Comparison of ENCODE assay signal across 8 cellular contexts in the genomic region with DNA sequence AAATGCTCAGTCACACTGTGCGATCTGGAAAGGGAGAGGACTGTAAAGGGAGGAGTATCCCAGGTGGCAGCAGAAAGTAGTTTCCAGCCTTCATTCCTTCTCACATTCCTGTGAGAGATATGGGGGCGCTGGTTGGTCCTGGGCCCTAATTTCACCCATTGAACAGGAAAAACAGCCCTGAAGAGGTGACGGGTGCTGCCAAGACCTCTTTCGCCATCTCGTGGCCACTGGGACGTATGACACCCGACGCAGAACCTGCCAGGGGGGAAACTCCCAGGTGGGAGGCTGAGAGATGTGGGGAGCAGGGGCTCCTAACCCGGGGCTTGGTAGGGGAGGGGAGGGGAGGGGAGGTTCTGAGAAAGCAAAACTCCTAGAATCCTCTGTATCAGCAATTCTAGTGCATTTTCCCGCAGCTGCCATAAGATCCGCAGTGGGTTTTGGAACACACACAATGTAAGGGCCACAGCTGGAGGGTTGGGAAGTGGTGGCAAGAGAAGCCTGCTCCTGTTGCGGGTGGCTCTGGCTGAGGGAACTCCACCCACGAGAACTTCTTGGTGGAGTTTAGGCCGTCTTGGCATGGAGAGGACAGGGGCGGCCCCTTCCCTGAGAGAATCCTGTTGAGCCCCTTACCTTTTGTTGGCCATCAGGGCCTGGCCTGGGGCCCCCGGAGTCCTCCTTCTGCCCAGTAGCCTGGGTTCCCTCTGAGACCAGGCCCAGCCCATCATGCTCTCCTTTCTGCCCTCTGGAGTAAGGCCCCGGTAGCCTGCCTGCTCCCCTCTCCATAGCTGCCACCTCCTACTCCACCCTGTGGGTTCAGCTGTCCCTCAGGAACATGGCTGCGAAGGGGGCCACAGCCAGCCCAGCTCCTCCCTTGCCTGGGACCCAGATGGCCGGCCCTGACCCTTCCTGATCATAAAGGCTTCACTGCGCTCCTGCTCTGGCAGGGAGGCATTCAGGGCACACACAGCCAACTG.
A peak's percentile ranks its signal among the peaks of the same experiment; 100 is the strongest.
DNase-seq lines count a peak whose midpoint lies in the region; ATAC-seq, FAIRE-seq and TF ChIP-seq lines count a peak whose summit lies in the region.

No MANE protein-coding gene starts in this region.

- H4K20me1 ChIP-seq in DND-41 (ENCODE audit: insufficient read depth, low read length), result no peaks in the 10 kb centered on the region
- H4K20me1 ChIP-seq in SU-DHL-6 (ENCODE audit: low read depth, low read length), result no peaks in the 10 kb centered on the region
- H4K20me1 ChIP-seq in GM12878 (ENCODE audit: control insufficient read depth, insufficient read depth), result no peaks in the 10 kb centered on the region

- H3K4me3 ChIP-seq in DND-41 (ENCODE audit: low read depth in 1 of 2, low read length in 2 of 2) (no peak overlapping the region), SU-DHL-6 (ENCODE audit: insufficient read depth, low read length, poor library complexity, severe bottlenecking) (no peak overlapping the region), GM12878 (no peak overlapping the region), liver (ENCODE audit: low read depth in 1 of 3, low read length in 3 of 3) (no peak overlapping the region)

- in situ Hi-C loops in GM12878 (cut with MboI), result no loop called here

- SMC1A ChIA-PET in GM12878 (lab: Charles Lee; ENCODE audit: uncharacterized antibody, unreplicated experiment), result interaction anchor here (1.2 kb wide), 1 partner anchor 13 kb away, joined by 3 read pairs; no protein-coding TSS in a partner anchor

- no peak for TF ChIP-seq EP300 in GM12878 (IDR thresholded peaks at IDR 0.05; ENCODE audit: borderline replicate concordance in 1 of 2, control insufficient read depth in 1 of 2, low read depth in 2 of 2, low read length in 2 of 2)

- CTCF ChIA-PET in GM12878 (lab: Yijun Ruan, JAX), result interaction anchor here (0.9 to 2.9 kb wide), 10 partner anchors 10 to 701 kb away, joined by 3 to 13 read pairs (median 4); no protein-coding TSS in a partner anchor

- TF ChIP-seq POLR2A in GM12878 (IDR thresholded peaks at IDR 0.05; ENCODE audit: low read depth, low read length), result no peak

- intact Hi-C loops in GM12878 (cut with micrococcal nuclease; ENCODE audit: unreplicated experiment), result loop anchor here (1.0 kb wide), 1 partner anchor 702 kb away; no protein-coding TSS in a partner anchor

- H3K27ac ChIP-seq in DND-41 (ENCODE audit: low read length), result no peak overlapping the region
- no peak overlapping the region for H3K27ac ChIP-seq in SU-DHL-6 (ENCODE audit: low read depth, low read length)
- H3K27ac ChIP-seq in GM12878 (ENCODE audit: control insufficient read depth, insufficient read depth), result no peak overlapping the region
- H3K27ac ChIP-seq in liver (ENCODE audit: low read depth in 1 of 2, low read length in 2 of 2), result no peak overlapping the region

- H3K79me2 ChIP-seq in DND-41 (ENCODE audit: insufficient read depth, low read length), result no peaks in the 10 kb centered on the region
- no peaks in the 10 kb centered on the region for H3K79me2 ChIP-seq in SU-DHL-6 (ENCODE audit: insufficient read depth, low read length)
- H3K79me2 ChIP-seq in GM12878 (ENCODE audit: control insufficient read depth, insufficient read depth, low read length), result no peaks in the 10 kb centered on the region

- H3K4me2 ChIP-seq in DND-41 (ENCODE audit: insufficient read depth, low read length) (no peak overlapping the region), SU-DHL-6 (ENCODE audit: low read depth, low read length, poor library complexity, severe bottlenecking) (no peak overlapping the region), GM12878 (ENCODE audit: control insufficient read depth, insufficient read depth) (no peak overlapping the region)

- TF ChIP-seq RAD21 in GM12878 (IDR thresholded peaks at IDR 0.05; ENCODE audit: insufficient read depth, low read depth, low read length), result peak; percentile 69
- peak; percentile 41 to 80 for TF ChIP-seq RAD21 in liver (IDR thresholded peaks at IDR 0.05)

- H3K9ac ChIP-seq in DND-41 (ENCODE audit: low read depth, low read length) (no peak overlapping the region), SU-DHL-6 (ENCODE audit: low read length) (no peak overlapping the region), GM12878 (ENCODE audit: control insufficient read depth, insufficient read depth, low read length) (no peak overlapping the region), liver (ENCODE audit: low read depth in 1 of 2, low read length in 2 of 2) (no peak overlapping the region)

- H3K27me3 ChIP-seq in DND-41 (ENCODE audit: insufficient read depth, low read length, poor library complexity) (no peaks in the 10 kb centered on the region), SU-DHL-6 (ENCODE audit: low read length) (no peaks in the 10 kb centered on the region), GM12878 (replicated peaks in 1 of 2; ENCODE audit: control insufficient read depth in 2 of 2, insufficient read depth in 2 of 2, low read length in 1 of 2) (no peaks in the 10 kb centered on the region), liver (ENCODE audit: control insufficient read depth in 4 of 4, insufficient read depth in 4 of 4, low read length in 3 of 4) (no peaks in the 10 kb centered on the region)

- H3K4me1 ChIP-seq in DND-41 (ENCODE audit: insufficient read depth, low read length), result no peaks in the 10 kb centered on the region
- H3K4me1 ChIP-seq in GM12878 (ENCODE audit: control insufficient read depth, insufficient read depth, low read length), result no peaks in the 10 kb centered on the region
- no peaks in the 10 kb centered on the region for H3K4me1 ChIP-seq in liver (ENCODE audit: control insufficient read depth in 4 of 4, insufficient read depth in 4 of 4, low read length in 3 of 4)

- H3K36me3 ChIP-seq in DND-41 (ENCODE audit: insufficient read depth, low read length) (no peaks in the 10 kb centered on the region), SU-DHL-6 (ENCODE audit: low read length) (no peaks in the 10 kb centered on the region), GM12878 (ENCODE audit: control insufficient read depth in 2 of 2, insufficient read depth in 2 of 2, low read length in 1 of 2) (no peaks in the 10 kb centered on the region), liver (ENCODE audit: control insufficient read depth in 4 of 4, insufficient read depth in 3 of 4, low read depth in 1 of 4, low read length in 3 of 4) (no peaks in the 10 kb centered on the region)

- RAD21 ChIA-PET in GM12878 (lab: Charles Lee; ENCODE audit: unreplicated experiment), result interaction anchor here (1.3 kb wide), 1 partner anchor 9 kb away, joined by 3 read pairs; no protein-coding TSS in a partner anchor

- BruUV-seq in GM12878 (replicated peaks; lab: Mats Ljungman, UMichigan), result no TSS peak

- no peaks in the 10 kb centered on the region for H3K9me2 ChIP-seq in SU-DHL-6 (replicated peaks; ENCODE audit: insufficient read depth, low read length)

- TF ChIP-seq CTCF in DND-41 (IDR thresholded peaks at IDR 0.05; ENCODE audit: borderline replicate concordance, extremely low read depth, low read length, poor library complexity, severe bottlenecking), result peak; percentile 76
- peak; percentile 44 for TF ChIP-seq CTCF in SU-DHL-6 (IDR thresholded peaks at IDR 0.05; ENCODE audit: insufficient read depth, low read length, poor library complexity, severe bottlenecking)
- peak; percentile 79 to 89 (median 82) for TF ChIP-seq CTCF in GM12878 (IDR thresholded peaks at IDR 0.05 in 2 of 3, conservative IDR thresholded peaks at IDR 0.05 in 1 of 3; ENCODE audit: control insufficient read depth in 2 of 3, extremely low read depth in 1 of 3, insufficient read depth in 1 of 3, low read depth in 3 of 3, low read length in 3 of 3)
- peak; percentile 48 for TF ChIP-seq CTCF in liver (IDR thresholded peaks at IDR 0.05; ENCODE audit: low read depth, low read length, missing input control)

- ATAC-seq in DND-41 (ENCODE audit: insufficient read depth, low read depth), result peak; percentile 76
- ATAC-seq in GM19351 (IDR thresholded peaks at IDR 0.05; ENCODE audit: unreplicated experiment), result peak; percentile 93
- ATAC-seq in HG03575 (IDR thresholded peaks at IDR 0.05; ENCODE audit: extremely low read depth, insufficient number of reproducible peaks, low FRiP score, unreplicated experiment), result peak; percentile 77
- ATAC-seq in GM12878, result peak; percentile 94
- ATAC-seq in HG02973 (IDR thresholded peaks at IDR 0.05; ENCODE audit: unreplicated experiment), result no peak

- POLR2A ChIA-PET in GM12878 (lab: Charles Lee), result no interaction called here

- H2AFZ ChIP-seq in DND-41 (ENCODE audit: low read depth, low read length) (no peak overlapping the region), SU-DHL-6 (ENCODE audit: low read depth, low read length, severe bottlenecking) (no peak overlapping the region), GM12878 (ENCODE audit: control insufficient read depth, low read depth, low read length) (no peak overlapping the region)

- WGBS in GM12878 (ENCODE audit: insufficient coverage, insufficient replicate concordance, low lambda C conversion rate, missing lambda C conversion rate), result 18% methylated on average over 20 of the region's 20 CpGs
- WGBS in liver, result 45% methylated on average over 20 of the region's 20 CpGs

- no peaks in the 10 kb centered on the region for H3F3A ChIP-seq in SU-DHL-6 (ENCODE audit: insufficient read depth)

- peak; percentile 75 for FAIRE-seq in GM12878 (lab: Jason Lieb, UNC)

- DNase-seq in DND-41 (peak; percentile 47), GM12878 (ENCODE audit: low read depth, low spot score) (no peak)
- DNase-seq in stimulated activated CD8-positive, alpha-beta memory T cell treated with anti-CD3 and anti-CD28 coated beads, Interleukin-4, amount 100 ng/mL, for 24 hours (ENCODE audit: low read depth), result peak; percentile 36

- H3K9me3 ChIP-seq in DND-41 (ENCODE audit: insufficient read depth, low read length, severe bottlenecking), result no peaks in the 10 kb centered on the region
- no peaks in the 10 kb centered on the region for H3K9me3 ChIP-seq in SU-DHL-6 (ENCODE audit: insufficient read depth, low read length)
- H3K9me3 ChIP-seq in GM12878 (replicated peaks; ENCODE audit: control insufficient read depth, insufficient read depth, low read length), result no peaks in the 10 kb centered on the region
- no peaks in the 10 kb centered on the region for H3K9me3 ChIP-seq in liver (ENCODE audit: control insufficient read depth in 4 of 4, low read length in 3 of 4)

TF ChIP-seq in GM12878, 131 proteins besides CTCF, POLR2A, EP300 and RAD21:
- TF ChIP-seq CREM (IDR thresholded peaks at IDR 0.05; ENCODE audit: low read depth) (peak; percentile 43; the same call in 1 of the 2 replicates), YY1 (IDR thresholded peaks at IDR 0.05; ENCODE audit: low read depth, low read length) (0 out of 2 replicates have a peak, but pooled peaks have one; percentile 32), SMC3 (IDR thresholded peaks at IDR 0.05; ENCODE audit: borderline replicate concordance, low read length) (peak; percentile 54; the same call in 1 of the 2 replicates), ESRRA (IDR thresholded peaks at IDR 0.05; ENCODE audit: low read length) (no peak)

TF ChIP-seq in liver, 16 proteins besides CTCF, POLR2A, EP300 and RAD21 (continues in another document):
- TF ChIP-seq HNF4A (conservative IDR thresholded peaks at IDR 0.05), result no peak
- no peak for TF ChIP-seq TAF1 (conservative IDR thresholded peaks at IDR 0.05)
- no peak for TF ChIP-seq NR2F2 (IDR thresholded peaks at IDR 0.05)
- no peak for TF ChIP-seq GABPA (IDR thresholded peaks at IDR 0.05 in 1 of 2, conservative IDR thresholded peaks at IDR 0.05 in 1 of 2)
- TF ChIP-seq HNF4G (IDR thresholded peaks at IDR 0.05), result no peak
- TF ChIP-seq JUND (IDR thresholded peaks at IDR 0.05), result no peak
